Comparison of ENCODE assay signal across 9 cellular contexts in genomic region chr1:200075938-200076546, GRCh38. TPM values are rescaled to one million over a fixed set of nuclear protein-coding genes. Genes with fewer than 3 reads are reported as not detected.
DNase-seq lines count a peak whose midpoint lies in the region; ATAC-seq and TF ChIP-seq lines count a peak whose summit lies in the region.
"Had no signal": no experiment of that assay in that cellular context is flagged by ENCODE, and none has a peak within 500 bp of the region (broad histone marks: within the 10 kb centered on the region; RNA-seq: fewer than 3 reads in every experiment).

No MANE protein-coding gene starts in this region.

- H3K27ac ChIP-seq in Panc1 (ENCODE audit: low read length) (peak overlapping the region; percentile 91), fibroblast of lung (ENCODE audit: insufficient read depth, low read length) (no peak overlapping the region), H9 (ENCODE audit: insufficient read length, low read depth, low read length) (no peak overlapping the region)
- no peak overlapping the region for H3K27ac ChIP-seq in naive thymus-derived CD4-positive, alpha-beta T cell (ENCODE audit: low read depth, low read length)

- H3K4me3 ChIP-seq in Panc1 (ENCODE audit: low read depth in 2 of 2, low read length in 2 of 2), result peak overlapping the region; percentile 27 to 39
- H3K4me3 ChIP-seq in fibroblast of lung (replicated peaks in 1 of 4; ENCODE audit: control extremely low read depth in 1 of 4, insufficient read depth in 1 of 4, low read depth in 3 of 4, low read length in 4 of 4), result peak overlapping the region in 3 of 4 experiments; percentile 31 to 52 (median 37)
- H3K4me3 ChIP-seq in H7 (ENCODE audit: insufficient read depth, low read depth, low read length), result no peak overlapping the region
- H3K4me3 ChIP-seq in naive thymus-derived CD4-positive, alpha-beta T cell (ENCODE audit: low read length), result no peak overlapping the region

- CTCF ChIA-PET in Calu3 (lab: Charles Lee) (interaction anchor here (0.7 to 1.3 kb wide), 2 partner anchors 37 to 469 kb away, joined by 3 read pairs; no protein-coding TSS in a partner anchor), Panc1 (lab: Charles Lee) (no interaction called here)
- CTCF ChIA-PET in naive thymus-derived CD4-positive, alpha-beta T cell (lab: Charles Lee), result no interaction called here

- peaks cover 20% of the 10 kb centered on the region for H3K4me1 Mint-ChIP-seq in Calu3 (ENCODE audit: low read depth, unreplicated experiment)
- peaks cover 13 to 28% of the 10 kb centered on the region in 2 experiments for H3K4me1 Mint-ChIP-seq in H9
- H3K4me1 Mint-ChIP-seq in naive thymus-derived CD4-positive, alpha-beta T cell, result peaks cover 0 to 1% (median 0%) of the 10 kb centered on the region in 7 donors

- peak; percentile 98 for ATAC-seq in Panc1
- ATAC-seq in naive thymus-derived CD4-positive, alpha-beta T cell, result no peak

- H3K36me3 ChIP-seq in Panc1 (ENCODE audit: control insufficient read depth, insufficient read depth, low read length), result no peaks in the 10 kb centered on the region
- H3K36me3 ChIP-seq in fibroblast of lung (ENCODE audit: control insufficient read depth, insufficient read depth, low read length), result no peaks in the 10 kb centered on the region
- H3K36me3 ChIP-seq in H7 (replicated peaks; ENCODE audit: control insufficient read depth, insufficient read depth, low read length), result no peaks in the 10 kb centered on the region
- H3K36me3 ChIP-seq in naive thymus-derived CD4-positive, alpha-beta T cell (ENCODE audit: control insufficient read depth in 2 of 3, insufficient read depth in 3 of 3, low read length in 3 of 3), result no peaks in the 10 kb centered on the region

- no CpG with 5 or more reads among the region's 9 CpGs for WGBS in H9 (ENCODE audit: extremely low coverage, insufficient read length, low lambda C conversion rate)

- no peaks in the 10 kb centered on the region for H4K20me1 ChIP-seq in fibroblast of lung (ENCODE audit: control insufficient read depth, extremely low read depth, insufficient read depth, low read length)
- no peaks in the 10 kb centered on the region for H4K20me1 ChIP-seq in H9 (ENCODE audit: control insufficient read depth, insufficient read depth, insufficient read length)

- peak overlapping the region; percentile 34 for H3K4me3 Mint-ChIP-seq in Calu3 (ENCODE audit: low read depth, unreplicated experiment)
- no peak overlapping the region for H3K4me3 Mint-ChIP-seq in H9
- no peak overlapping the region for H3K4me3 Mint-ChIP-seq in naive thymus-derived CD4-positive, alpha-beta T cell

- no peak overlapping the region for H4K8ac ChIP-seq in H9 (replicated peaks; ENCODE audit: insufficient read length, low read depth, low read length)

- POLR2A ChIA-PET in Panc1 (lab: Charles Lee), result interaction anchor here (0.6 to 0.7 kb wide), 4 partner anchors 31 to 267 kb away, joined by 4 to 6 read pairs (median 4); no protein-coding TSS in a partner anchor
- POLR2A ChIA-PET in naive thymus-derived CD4-positive, alpha-beta T cell (lab: Charles Lee), result no interaction called here

- no peak overlapping the region for H2BK12ac ChIP-seq in H9 (ENCODE audit: insufficient read length, low read depth, low read length)

- H3K79me2 ChIP-seq in fibroblast of lung (ENCODE audit: control insufficient read depth, insufficient read depth, low read length) (no peaks in the 10 kb centered on the region), H9 (ENCODE audit: insufficient read depth, low read length) (no peaks in the 10 kb centered on the region)

- peak overlapping the region; percentile 10 for H3K27ac Mint-ChIP-seq in Calu3 (ENCODE audit: unreplicated experiment)
- no peak overlapping the region; a peak in 1 of 7 replicates for H3K27ac Mint-ChIP-seq in H9
- no peak overlapping the region for H3K27ac Mint-ChIP-seq in naive thymus-derived CD4-positive, alpha-beta T cell

- no peak overlapping the region for H3K4ac ChIP-seq in H9 (ENCODE audit: low read depth, low read length)

- no peak overlapping the region for H3K14ac ChIP-seq in H9 (ENCODE audit: insufficient read depth, low read length)

- intact Hi-C loops in Calu3 (cut with micrococcal nuclease; ENCODE audit: unreplicated experiment), result loop anchor here (5.0 kb wide), 1 partner anchor 49 kb away; the partner anchor contains the start of gene NR5A2
- intact Hi-C loops in Panc1 (cut with micrococcal nuclease; ENCODE audit: unreplicated experiment), result no loop called here
- intact Hi-C loops in naive thymus-derived CD4-positive, alpha-beta T cell (cut with micrococcal nuclease), result no loop called here

- H3T11ph ChIP-seq in H9 (ENCODE audit: low read length), result no peak overlapping the region

- no peaks in the 10 kb centered on the region for H3K79me1 ChIP-seq in H9 (ENCODE audit: insufficient read depth, low read depth, low read length, poor library complexity, severe bottlenecking)

- H3K18ac ChIP-seq in H9 (ENCODE audit: insufficient read length, low read depth, low read length), result no peak overlapping the region

- peak overlapping the region; percentile 91 for H3K4me2 ChIP-seq in fibroblast of lung (ENCODE audit: extremely low read depth, insufficient read depth, low read length)
- H3K4me2 ChIP-seq in H9 (ENCODE audit: insufficient read depth, insufficient read length, low read length), result no peak overlapping the region

- H3K4me1 ChIP-seq in Panc1 (ENCODE audit: control insufficient read depth, insufficient read depth, low read length) (peaks cover 42% of the 10 kb centered on the region), fibroblast of lung (ENCODE audit: control insufficient read depth, extremely low read depth, insufficient read depth, low read length) (peaks cover 2% of the 10 kb centered on the region), H9 (ENCODE audit: insufficient read depth, low read length) (peaks cover 7% of the 10 kb centered on the region)
- no peaks in the 10 kb centered on the region for H3K4me1 ChIP-seq in naive thymus-derived CD4-positive, alpha-beta T cell (ENCODE audit: control insufficient read depth in 2 of 2, insufficient read depth in 2 of 2, low read length in 2 of 2)

- H3K9me3 ChIP-seq in Panc1 (ENCODE audit: control insufficient read depth, insufficient read depth, low read depth, low read length) (no peaks in the 10 kb centered on the region), fibroblast of lung (ENCODE audit: control insufficient read depth, insufficient read depth, low read depth, low read length) (no peaks in the 10 kb centered on the region), H9 (ENCODE audit: control insufficient read depth, low read depth, low read length) (no peaks in the 10 kb centered on the region)
- H3K9me3 ChIP-seq in naive thymus-derived CD4-positive, alpha-beta T cell (ENCODE audit: control insufficient read depth in 2 of 3, low read length in 3 of 3), result no peaks in the 10 kb centered on the region

- no peak overlapping the region for H4K91ac ChIP-seq in H9 (ENCODE audit: insufficient read length, low read depth, low read length)

- DNase-seq in Calu3 (peak; percentile 59), Panc1 (ENCODE audit: low read depth, low spot score) (peak; percentile 71), fibroblast of lung (ENCODE audit: low read depth in 2 of 2) (peak; percentile 77 to 88), non-pigmented ciliary epithelial cell (ENCODE audit: low read depth) (peak; percentile 79), H7 (no peak), H9 (no peak)
- no peak for DNase-seq in naive thymus-derived CD4-positive, alpha-beta T cell
- DNase-seq in stimulated activated CD4-positive, alpha-beta T cell treated with anti-CD3 and anti-CD28 coated beads, Interleukin-4, amount 100 ng/mL, for 1 hour, result no peak
- DNase-seq: stimulated activated CD4-positive, alpha-beta T cell treated with anti-CD3 and anti-CD28 coated beads, Interleukin-2, amount 100 ng/mL, for 48 hours had no signal

- TF ChIP-seq CTCF in Calu3 (IDR thresholded peaks at IDR 0.05; ENCODE audit: unreplicated experiment), result no peak
- TF ChIP-seq CTCF in Panc1 (IDR thresholded peaks at IDR 0.05), result no peak
- TF ChIP-seq CTCF in fibroblast of lung (conservative IDR thresholded peaks at IDR 0.05 in 1 of 2, IDR thresholded peaks at IDR 0.05 in 1 of 2; ENCODE audit: low read depth in 1 of 2, low read length in 2 of 2), result no peak
- no peak for TF ChIP-seq CTCF in H9 (conservative IDR thresholded peaks at IDR 0.05)

- H3K36me3 Mint-ChIP-seq in Calu3 (ENCODE audit: insufficient read depth, unreplicated experiment) (no peaks in the 10 kb centered on the region), H9 (ENCODE audit: insufficient read depth in 1 of 3, low read depth in 3 of 3) (no peaks in the 10 kb centered on the region)
- H3K36me3 Mint-ChIP-seq in naive thymus-derived CD4-positive, alpha-beta T cell, result no peaks in the 10 kb centered on the region

- BruUV-seq in Calu3 (replicated peaks; lab: Mats Ljungman, UMichigan) (no TSS peak), Panc1 (replicated peaks; lab: Mats Ljungman, UMichigan) (TSS peak; percentile 83)

- H2AFZ ChIP-seq in fibroblast of lung (ENCODE audit: low read length) (no peak overlapping the region), H9 (ENCODE audit: low read length) (no peak overlapping the region)

- H3K9me3 Mint-ChIP-seq in Calu3 (ENCODE audit: low read depth, unreplicated experiment) (no peaks in the 10 kb centered on the region), H9 (no peaks in the 10 kb centered on the region)
- H3K9me3 Mint-ChIP-seq in naive thymus-derived CD4-positive, alpha-beta T cell, result no peaks in the 10 kb centered on the region

- no peak overlapping the region for H2AK5ac ChIP-seq in H9 (ENCODE audit: insufficient read length, low read length)

- H3K27me3 Mint-ChIP-seq in Calu3 (ENCODE audit: unreplicated experiment) (no peaks in the 10 kb centered on the region), H9 (ENCODE audit: low read depth) (peaks cover 8% of the 10 kb centered on the region)
- peaks cover 15 to 62% (median 26%) of the 10 kb centered on the region in 5 donors for H3K27me3 Mint-ChIP-seq in naive thymus-derived CD4-positive, alpha-beta T cell

- no peaks in the 10 kb centered on the region for H3K27me3 ChIP-seq in Panc1 (ENCODE audit: control insufficient read depth, insufficient read depth, low read length)
- peaks cover 2% of the 10 kb centered on the region for H3K27me3 ChIP-seq in fibroblast of lung (ENCODE audit: control insufficient read depth, insufficient read depth, low read length)
- no peaks in the 10 kb centered on the region for H3K27me3 ChIP-seq in H7 (ENCODE audit: control insufficient read depth, insufficient read depth, low read length)
- no peaks in the 10 kb centered on the region for H3K27me3 ChIP-seq in H9 (ENCODE audit: insufficient read depth, low read length)
- H3K27me3 ChIP-seq in naive thymus-derived CD4-positive, alpha-beta T cell (ENCODE audit: control insufficient read depth in 2 of 2, insufficient read depth in 2 of 2, low read length in 2 of 2), result peaks cover 0 to under 1% of the 10 kb centered on the region in 2 donors

- no peak overlapping the region for H2BK120ac ChIP-seq in H9 (ENCODE audit: low read depth, low read length, poor library complexity, severe bottlenecking)

- in situ Hi-C loops in Panc1 (cut with HindIII; ENCODE audit: low pct_unique_long_range_greater_than_20kb, low sequenced_read_pairs), result no loop called here

- H3K23ac ChIP-seq in H9 (ENCODE audit: insufficient read length, low read depth, low read length), result no peak overlapping the region

- no peak overlapping the region for H2BK15ac ChIP-seq in H9 (ENCODE audit: low read depth, low read length)

- H2BK5ac ChIP-seq in H9 (ENCODE audit: insufficient read length, low read length), result no peak overlapping the region

- no peak overlapping the region for H2BK20ac ChIP-seq in H9 (ENCODE audit: low read depth, low read length, poor library complexity, severe bottlenecking)

- no peak overlapping the region for H3K56ac ChIP-seq in H9 (ENCODE audit: insufficient read length, low read depth, low read length)

- no peak overlapping the region for H3K9ac ChIP-seq in fibroblast of lung (ENCODE audit: insufficient read depth, low read length)
- no peak overlapping the region for H3K9ac ChIP-seq in H9 (ENCODE audit: extremely low read depth, insufficient read length, low read length)

- no peak overlapping the region for H4K5ac ChIP-seq in H9 (ENCODE audit: insufficient read length, low read depth, low read length)

- H3K23me2 ChIP-seq in H9 (ENCODE audit: insufficient read length, low read depth, low read length, poor library complexity, severe bottlenecking), result no peaks in the 10 kb centered on the region

RNA-seq across cellular contexts. Expression of gene NR5A2, which starts 48.5 kb away (rescaled TPM):
- total RNA-seq in Calu3 (2022) (6.9 and 9.5 TPM in 2 replicates), Panc1 (2021; ENCODE audit: unreplicated experiment) (4.3 TPM), fibroblast of lung (not detected in 2 replicates), H9 (2021) (4.7 and 4.8 TPM in 2 replicates)
- polyA plus RNA-seq in Panc1 (2012; ENCODE audit: insufficient read length), result 3.4 TPM
- polyA plus RNA-seq in fibroblast of lung, result 0.01 TPM in 1 of 2 replicates, not detected in the other
- not detected in 2 replicates for polyA plus RNA-seq in fibroblast of lung (2012)
- polyA minus RNA-seq in fibroblast of lung (ENCODE audit: low replicate concordance), result not detected in 2 replicates
- 13.2 and 13.9 TPM in 2 replicates for total RNA-seq in H7 (2014; rRNA removed; shearing (Covaris generic))
- under 1 TPM in 1 of 5 experiments, not detected in 4; 0.10 TPM for total RNA-seq in naive thymus-derived CD4-positive, alpha-beta T cell
- polyA plus RNA-seq in naive thymus-derived CD4-positive, alpha-beta T cell, result not detected

Comparison
In these comparisons a context has a peak if more than half of its experiments do, and no peak if none do; other contexts are left out.
1. DNase-seq: peak in Calu3 (single experiment), Panc1 (single experiment), fibroblast of lung (2 of 2) and non-pigmented ciliary epithelial cell (single experiment); none in H7 (single experiment), H9 (single experiment), naive thymus-derived CD4-positive, alpha-beta T cell (0 of 9) and stimulated activated CD4-positive, alpha-beta T cell treated with anti-CD3 and anti-CD28 coated beads, Interleukin-4, amount 100 ng/mL, for 1 hour (single experiment).
2. H3K4me3 ChIP-seq: peak in Panc1 (2 of 2) and fibroblast of lung (3 of 4); none in H7 (single experiment) and naive thymus-derived CD4-positive, alpha-beta T cell (single experiment).